In genomic region chr9:135239769-135240141, GRCh38 we compare ENCODE assay signal across 17 cellular contexts.
"Had no signal": no experiment of that assay in that cellular context is flagged by ENCODE, and none has a peak within 500 bp of the region (broad histone marks: within the 10 kb centered on the region; RNA-seq: fewer than 3 reads in every experiment).

No MANE protein-coding gene starts in this region.

- H3K36me3 ChIP-seq: heart right ventricle, neutrophil, pancreas, prostate gland, right lobe of liver, tibial nerve, upper lobe of right lung, vagina had no signal

- H3K36me3 Mint-ChIP-seq: stimulated activated memory B cell treated with anti-CD40 and anti-IgM and Interleukin-4, amounts not matched to agents 10 μg/mL and 1 μg/mL and 100 μg/mL, for 72 hours had no signal

- H3K27ac ChIP-seq: heart right ventricle, neutrophil, pancreas, prostate gland, right lobe of liver, testis, tibial nerve, upper lobe of right lung, vagina had no signal

- H3K9me3 Mint-ChIP-seq: dendritic cell treated with granulocyte-macrophage colony-stimulating factor and Interleukin-4, amounts not matched to agents 40 ng/mL and 50 ng/mL, for 4 days; nephron progenitor cell; stimulated activated naive CD8-positive, alpha-beta T cell treated with anti-CD3 and anti-CD28 coated beads, Interleukin-15, Interleukin-2, amounts not matched to agents 100 ng/mL and 50 ng/mL, for 24 hours had no signal

- ATAC-seq: heart right ventricle; naive thymus-derived CD4-positive, alpha-beta T cell; pancreas; right lobe of liver; stimulated activated memory B cell treated with anti-CD40 and anti-IgM and Interleukin-4, amounts not matched to agents 10 μg/mL and 1 μg/mL and 100 μg/mL, for 72 hours had no signal

- DNase-seq: kidney glomerular epithelial cell; mesendoderm; naive thymus-derived CD4-positive, alpha-beta T cell; nephron progenitor cell; stimulated activated CD4-positive, alpha-beta T cell treated with anti-CD3 and anti-CD28 coated beads, Interleukin-4, amount 100 ng/mL, for 24 hours; testis had no signal

- H3K4me3 Mint-ChIP-seq: dendritic cell treated with granulocyte-macrophage colony-stimulating factor and Interleukin-4, amounts not matched to agents 40 ng/mL and 50 ng/mL, for 4 days; naive thymus-derived CD4-positive, alpha-beta T cell; nephron progenitor cell; stimulated activated memory B cell treated with anti-CD40 and anti-IgM and Interleukin-4, amounts not matched to agents 10 μg/mL and 1 μg/mL and 100 μg/mL, for 72 hours; stimulated activated naive CD8-positive, alpha-beta T cell treated with anti-CD3 and anti-CD28 coated beads, Interleukin-15, Interleukin-2, amounts not matched to agents 100 ng/mL and 50 ng/mL, for 24 hours had no signal

- H3K9me3 ChIP-seq: neutrophil, pancreas, prostate gland, right lobe of liver, testis, upper lobe of right lung, vagina had no signal

- H3K27me3 ChIP-seq: pancreas, right lobe of liver, testis, vagina had no signal

- H3K4me1 Mint-ChIP-seq: naive thymus-derived CD4-positive, alpha-beta T cell; stimulated activated memory B cell treated with anti-CD40 and anti-IgM and Interleukin-4, amounts not matched to agents 10 μg/mL and 1 μg/mL and 100 μg/mL, for 72 hours had no signal

- H3K27ac Mint-ChIP-seq: dendritic cell treated with granulocyte-macrophage colony-stimulating factor and Interleukin-4, amounts not matched to agents 40 ng/mL and 50 ng/mL, for 4 days; naive thymus-derived CD4-positive, alpha-beta T cell; nephron progenitor cell; stimulated activated memory B cell treated with anti-CD40 and anti-IgM and Interleukin-4, amounts not matched to agents 10 μg/mL and 1 μg/mL and 100 μg/mL, for 72 hours; stimulated activated naive CD8-positive, alpha-beta T cell treated with anti-CD3 and anti-CD28 coated beads, Interleukin-15, Interleukin-2, amounts not matched to agents 100 ng/mL and 50 ng/mL, for 24 hours had no signal

- H3K4me1 ChIP-seq: prostate gland, testis, tibial nerve, upper lobe of right lung, vagina had no signal

- H3K27me3 Mint-ChIP-seq: stimulated activated naive CD8-positive, alpha-beta T cell treated with anti-CD3 and anti-CD28 coated beads, Interleukin-15, Interleukin-2, amounts not matched to agents 100 ng/mL and 50 ng/mL, for 24 hours had no signal

- H3K4me3 ChIP-seq: heart right ventricle, pancreas, prostate gland, right lobe of liver, testis, tibial nerve, upper lobe of right lung, vagina had no signal
